ENCODE assay signal across 1 cellular context in genomic region chr17:41738077-41738800, GRCh38.
A peak's percentile ranks its signal among the peaks of the same experiment; 100 is the strongest.
TF ChIP-seq lines count a peak whose summit lies in the region.

No MANE protein-coding gene starts in this region.

TF ChIP-seq in HepG2, 621 proteins besides CTCF, POLR2A, EP300 and RAD21 (continued from another document and continues in another):
- no peak for TF ChIP-seq RERE (CRISPR knock-in tag; IDR thresholded peaks at IDR 0.05; ENCODE audit: low read depth)
- TF ChIP-seq ZNF724P (CRISPR knock-in tag; IDR thresholded peaks at IDR 0.05; ENCODE audit: borderline replicate concordance): no peak; the same call in 1 of the 2 replicates
- no peak for TF ChIP-seq GPBP1L1 (CRISPR knock-in tag; IDR thresholded peaks at IDR 0.05)
- no peak for TF ChIP-seq MAFK (conservative IDR thresholded peaks at IDR 0.05 in 1 of 2, IDR thresholded peaks at IDR 0.05 in 1 of 2; ENCODE audit: low read length in 2 of 2)
- TF ChIP-seq SMAD1 (CRISPR knock-in tag; IDR thresholded peaks at IDR 0.05; ENCODE audit: borderline replicate concordance, low read depth): peak; percentile 60; the same call in 1 of the 2 replicates
- TF ChIP-seq PHF5A (CRISPR knock-in tag; IDR thresholded peaks at IDR 0.05; ENCODE audit: low read depth, unreplicated experiment): no peak
- TF ChIP-seq PHF21A (CRISPR knock-in tag; IDR thresholded peaks at IDR 0.05): no peak; the same call in 1 of the 2 replicates
- TF ChIP-seq RNF2 (conservative IDR thresholded peaks at IDR 0.05; ENCODE audit: low read depth): 0 out of 2 replicates have a peak, but pooled peaks have one; percentile 14
- peak; percentile 86; the same call in 1 of the 2 replicates for TF ChIP-seq ZNF34 (CRISPR knock-in tag; IDR thresholded peaks at IDR 0.05; ENCODE audit: borderline replicate concordance)
- TF ChIP-seq MIER3 (CRISPR knock-in tag; IDR thresholded peaks at IDR 0.05; ENCODE audit: borderline replicate concordance): no peak
- no peak for TF ChIP-seq ZBTB3 (CRISPR knock-in tag; IDR thresholded peaks at IDR 0.05; ENCODE audit: borderline replicate concordance, low read depth)
- TF ChIP-seq KDM3A (CRISPR knock-in tag; IDR thresholded peaks at IDR 0.05; ENCODE audit: low read depth): peak; percentile 67; the same call in 1 of the 2 replicates
- TF ChIP-seq ZSCAN20 (CRISPR knock-in tag; IDR thresholded peaks at IDR 0.05; ENCODE audit: borderline replicate concordance): no peak
- TF ChIP-seq ZNF576 (CRISPR knock-in tag; IDR thresholded peaks at IDR 0.05): no peak
- TF ChIP-seq ZNF772 (CRISPR knock-in tag; IDR thresholded peaks at IDR 0.05): 0 out of 2 replicates have a peak, but pooled peaks have one; percentile 48
- TF ChIP-seq SRSF9 (IDR thresholded peaks at IDR 0.05; ENCODE audit: borderline replicate concordance, insufficient read depth, low read depth, low read length, poor library complexity, severe bottlenecking): no peak
- no peak for TF ChIP-seq NONO (IDR thresholded peaks at IDR 0.05)
- TF ChIP-seq NONO (CRISPR knock-in tag; conservative IDR thresholded peaks at IDR 0.05): no peak; the same call in 1 of the 2 replicates
- TF ChIP-seq ZNF431 (CRISPR knock-in tag; IDR thresholded peaks at IDR 0.05; ENCODE audit: borderline replicate concordance, low read depth): peak; percentile 56; the same call in 1 of the 2 replicates
- TF ChIP-seq ZNF446 (CRISPR knock-in tag; IDR thresholded peaks at IDR 0.05): no peak
- 0 out of 2 replicates have a peak, but pooled peaks have one; percentile 64 for TF ChIP-seq ZSCAN9 (CRISPR knock-in tag; IDR thresholded peaks at IDR 0.05; ENCODE audit: borderline replicate concordance)
- peak; percentile 52; the same call in 1 of the 2 replicates for TF ChIP-seq ZNF792 (CRISPR knock-in tag; IDR thresholded peaks at IDR 0.05)
- TF ChIP-seq ISX (CRISPR knock-in tag; conservative IDR thresholded peaks at IDR 0.05): no peak
- TF ChIP-seq ZNF710 (CRISPR knock-in tag; IDR thresholded peaks at IDR 0.05; ENCODE audit: borderline replicate concordance): peak; percentile 63; the same call in 1 of the 2 replicates
- peak; percentile 83 for TF ChIP-seq MYPOP (CRISPR knock-in tag; IDR thresholded peaks at IDR 0.05)
- no peak for TF ChIP-seq RNF219 (CRISPR knock-in tag; IDR thresholded peaks at IDR 0.05)
- TF ChIP-seq ZNF225 (CRISPR knock-in tag; IDR thresholded peaks at IDR 0.05): 0 out of 2 replicates have a peak, but pooled peaks have one; percentile 41
- peak; percentile 63 for TF ChIP-seq TBX2 (CRISPR knock-in tag; IDR thresholded peaks at IDR 0.05; ENCODE audit: borderline replicate concordance)
- TF ChIP-seq KLF13 (CRISPR knock-in tag; IDR thresholded peaks at IDR 0.05): peak; percentile 82
- TF ChIP-seq YY1 (IDR thresholded peaks at IDR 0.05; ENCODE audit: insufficient read depth, insufficient replicate concordance, low read depth, low read length): peak; percentile 86
- TF ChIP-seq ZNF124 (CRISPR knock-in tag; IDR thresholded peaks at IDR 0.05): peak; percentile 76; the same call in 1 of the 2 replicates
- peak; percentile 33; the same call in 1 of the 2 replicates for TF ChIP-seq KAT7 (CRISPR knock-in tag; IDR thresholded peaks at IDR 0.05; ENCODE audit: borderline replicate concordance)
- no peak for TF ChIP-seq ZSCAN29 (CRISPR knock-in tag; conservative IDR thresholded peaks at IDR 0.05)
- TF ChIP-seq CEBPG (CRISPR knock-in tag; IDR thresholded peaks at IDR 0.05): peak; percentile 26; the same call in 1 of the 2 replicates
- TF ChIP-seq DNMT1 (CRISPR knock-in tag; IDR thresholded peaks at IDR 0.05): peak; percentile 50; the same call in 1 of the 2 replicates
- peak; percentile 59; the same call in 1 of the 2 replicates for TF ChIP-seq ZSCAN25 (CRISPR knock-in tag; IDR thresholded peaks at IDR 0.05)
- TF ChIP-seq ZNF138 (CRISPR knock-in tag; IDR thresholded peaks at IDR 0.05; ENCODE audit: low read depth): 0 out of 2 replicates have a peak, but pooled peaks have one; percentile 45
- TF ChIP-seq TFAP4 (IDR thresholded peaks at IDR 0.05; ENCODE audit: borderline replicate concordance, low read depth): peak; percentile 21; the same call in 1 of the 2 replicates
- no peak for TF ChIP-seq IKZF1 (IDR thresholded peaks at IDR 0.05)
- no peak for TF ChIP-seq DPF2 (CRISPR knock-in tag; IDR thresholded peaks at IDR 0.05; ENCODE audit: borderline replicate concordance, low read depth)
- TF ChIP-seq ZC3H4 (CRISPR knock-in tag; IDR thresholded peaks at IDR 0.05; ENCODE audit: borderline replicate concordance): no peak
- TF ChIP-seq GLI4 (CRISPR knock-in tag; IDR thresholded peaks at IDR 0.05; ENCODE audit: borderline replicate concordance): no peak
- TF ChIP-seq LCORL (IDR thresholded peaks at IDR 0.05): no peak
- peak; percentile 46 for TF ChIP-seq LCORL (CRISPR knock-in tag; IDR thresholded peaks at IDR 0.05)
- no peak for TF ChIP-seq ZNF230 (CRISPR knock-in tag; IDR thresholded peaks at IDR 0.05)
- peak; percentile 85 for TF ChIP-seq KAT8 (CRISPR knock-in tag; IDR thresholded peaks at IDR 0.05)
- no peak for TF ChIP-seq SRSF4 (IDR thresholded peaks at IDR 0.05; ENCODE audit: low read depth, low read length, poor library complexity, severe bottlenecking)
- TF ChIP-seq ZNF44 (CRISPR knock-in tag; IDR thresholded peaks at IDR 0.05): no peak; the same call in none of the 2 replicates
- TF ChIP-seq ZKSCAN1 (IDR thresholded peaks at IDR 0.05; ENCODE audit: low read length): 0 out of 2 replicates have a peak, but pooled peaks have one; percentile 64
- TF ChIP-seq ZBED4 (CRISPR knock-in tag; IDR thresholded peaks at IDR 0.05; ENCODE audit: borderline replicate concordance): peak; percentile 81
